18 cellular contexts compared by ENCODE assay signal in the genomic region with DNA sequence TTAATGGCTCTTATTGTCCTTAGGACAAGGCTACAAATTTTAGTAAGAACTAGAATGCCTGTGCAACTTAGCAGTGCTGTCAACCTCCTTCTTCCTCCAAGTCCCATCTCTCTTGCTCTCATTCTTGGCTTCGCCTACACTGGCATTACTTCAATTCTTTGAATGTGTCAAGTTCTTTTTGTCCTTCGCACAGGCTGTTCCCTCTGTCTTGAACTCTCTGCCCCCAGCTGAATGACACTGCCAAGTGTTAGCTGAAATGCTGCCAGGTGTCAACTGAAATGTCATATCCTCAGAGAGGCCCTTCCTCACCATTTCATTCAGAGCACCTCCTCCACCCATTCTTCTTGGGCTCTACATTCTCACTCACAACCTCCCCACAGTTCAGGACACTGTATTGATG.
"Had no signal": no experiment of that assay in that cellular context is flagged by ENCODE, and none has a peak within 500 bp of the region (broad histone marks: within the 10 kb centered on the region; RNA-seq: fewer than 3 reads in every experiment).

No MANE protein-coding gene starts in this region.

- H3K36me3 ChIP-seq: breast epithelium, gastroesophageal sphincter, neutrophil, ovary, thoracic aorta, upper lobe of left lung had no signal

- ATAC-seq: gastroesophageal sphincter, natural killer cell, sciatic nerve had no signal

- H3K9me3 ChIP-seq: breast epithelium, gastroesophageal sphincter, neutrophil, ovary, thoracic aorta, upper lobe of left lung had no signal

- DNase-seq: activated naive CD4-positive, alpha-beta T cell treated with Interleukin-2 at 50 U/mL for 16 hours; activated naive CD8-positive, alpha-beta T cell treated with anti-CD3 and anti-CD28 coated beads for 36 hours; activated T-cell treated with anti-CD3 and anti-CD28 coated beads, Interleukin-2, amount 50 U/mL, for 48 hours; cortex of kidney; kidney; natural killer cell; ovary; stimulated activated CD4-positive, alpha-beta T cell treated with anti-CD3 and anti-CD28 coated beads, Interleukin-2, amount 100 ng/mL, for 48 hours; stimulated activated naive CD4-positive, alpha-beta T cell; T-helper 1 cell; upper lobe of left lung had no signal

- H3K4me1 ChIP-seq: breast epithelium, upper lobe of left lung had no signal

- H3K27ac ChIP-seq: breast epithelium, epithelial cell of prostate, gastroesophageal sphincter, neutrophil, ovary, thoracic aorta, upper lobe of left lung had no signal

- H3K4me3 ChIP-seq: breast epithelium, gastroesophageal sphincter, lung, ovary, thoracic aorta, upper lobe of left lung had no signal

- H3K27me3 ChIP-seq: breast epithelium, gastroesophageal sphincter, neutrophil, ovary, upper lobe of left lung had no signal
